Comparison of ENCODE assay signal across 15 cellular contexts in genomic region chr11:24043842-24044241, GRCh38.
DNase-seq lines count a peak whose midpoint lies in the region; TF ChIP-seq lines count a peak whose summit lies in the region.
"Had no signal": no experiment of that assay in that cellular context is flagged by ENCODE, and none has a peak within 500 bp of the region (broad histone marks: within the 10 kb centered on the region; RNA-seq: fewer than 3 reads in every experiment).

No MANE protein-coding gene starts in this region.

- H3K27ac Mint-ChIP-seq in endodermal cell, result no peak overlapping the region
- H3K27ac Mint-ChIP-seq in neural progenitor cell, result no peak overlapping the region
- H3K27ac Mint-ChIP-seq: CD4-positive, CD25-positive, alpha-beta regulatory T cell had no signal

- no peak overlapping the region for H3K4me3 Mint-ChIP-seq in endodermal cell
- no peak overlapping the region for H3K4me3 Mint-ChIP-seq in neural progenitor cell
- H3K4me3 Mint-ChIP-seq: CD4-positive, CD25-positive, alpha-beta regulatory T cell had no signal

- 90 to 100% methylated on average over 1 to 3 of the region's 3 CpGs for WGBS in endodermal cell (ENCODE audit: insufficient coverage in 1 of 2, insufficient read length in 1 of 2), 2 experiments

- H3K36me3 Mint-ChIP-seq in endodermal cell (ENCODE audit: low read depth), result peaks cover 8% of the 10 kb centered on the region
- H3K36me3 Mint-ChIP-seq in neural progenitor cell, result peaks cover 7% of the 10 kb centered on the region
- H3K36me3 Mint-ChIP-seq: CD4-positive, CD25-positive, alpha-beta regulatory T cell had no signal

- H3K79me2 ChIP-seq in neural progenitor cell (ENCODE audit: low read depth), result no peaks in the 10 kb centered on the region

- H3K9ac ChIP-seq in endodermal cell (ENCODE audit: extremely low read depth, low read length, poor library complexity, severe bottlenecking) (no peak overlapping the region), neural progenitor cell (no peak overlapping the region)
- H3K9ac ChIP-seq: BLaER1 had no signal

- TF ChIP-seq CTCF in endodermal cell (conservative IDR thresholded peaks at IDR 0.05) (no peak), neural progenitor cell (IDR thresholded peaks at IDR 0.05) (no peak), GM13976 (IDR thresholded peaks at IDR 0.05; ENCODE audit: borderline replicate concordance, control extremely low read depth, extremely low read depth, insufficient read depth, missing control alignments) (no peak)

- peaks cover 20% of the 10 kb centered on the region for H3K9me3 Mint-ChIP-seq in endodermal cell
- peaks cover 11% of the 10 kb centered on the region for H3K9me3 Mint-ChIP-seq in neural progenitor cell

- H3K4me1 Mint-ChIP-seq in endodermal cell (no peaks in the 10 kb centered on the region), neural progenitor cell (no peaks in the 10 kb centered on the region)
- H3K4me1 Mint-ChIP-seq: CD4-positive, CD25-positive, alpha-beta regulatory T cell had no signal

- H3K27me3 ChIP-seq in endodermal cell (ENCODE audit: control insufficient read depth, insufficient read depth, low read length, poor library complexity, severe bottlenecking) (no peaks in the 10 kb centered on the region), neural progenitor cell (no peaks in the 10 kb centered on the region)
- H3K27me3 ChIP-seq: BLaER1 had no signal

- no peaks in the 10 kb centered on the region for H3F3A ChIP-seq in neural progenitor cell (ENCODE audit: low read depth)

- H2AFZ ChIP-seq in neural progenitor cell (replicated peaks), result peak overlapping the region; percentile 49

- H4K20me1 ChIP-seq in neural progenitor cell (ENCODE audit: low read depth), result no peaks in the 10 kb centered on the region
- H4K20me1 ChIP-seq: BLaER1 had no signal

- no peaks in the 10 kb centered on the region for H3K27me3 Mint-ChIP-seq in endodermal cell (ENCODE audit: insufficient read depth)
- H3K27me3 Mint-ChIP-seq in neural progenitor cell (ENCODE audit: insufficient read depth, low read depth), result peaks cover 6% of the 10 kb centered on the region
- H3K27me3 Mint-ChIP-seq: CD4-positive, CD25-positive, alpha-beta regulatory T cell had no signal

- H3K27ac ChIP-seq in endodermal cell (ENCODE audit: low read depth, low read length), result no peak overlapping the region
- no peak overlapping the region for H3K27ac ChIP-seq in neural progenitor cell
- H3K27ac ChIP-seq: 22Rv1, BLaER1 had no signal

- H3K4me3 ChIP-seq in endodermal cell (ENCODE audit: low read length) (peak overlapping the region; percentile 46), neural progenitor cell (no peak overlapping the region)
- H3K4me3 ChIP-seq: BLaER1 had no signal

- no peak overlapping the region for H3K4me2 ChIP-seq in neural progenitor cell
- H3K4me2 ChIP-seq: BLaER1 had no signal

- peaks cover 27% of the 10 kb centered on the region for H3K9me3 ChIP-seq in endodermal cell (ENCODE audit: control insufficient read depth, low read length)
- H3K9me3 ChIP-seq in neural progenitor cell (ENCODE audit: low read depth), result peaks cover 4% of the 10 kb centered on the region

- in situ Hi-C loops in GM13976 (cut with MboI; ENCODE audit: low sequenced_read_pairs, unreplicated experiment), result no loop called here

- H3K4me1 ChIP-seq in endodermal cell (ENCODE audit: control insufficient read depth, insufficient read depth, low read length) (no peaks in the 10 kb centered on the region), neural progenitor cell (no peaks in the 10 kb centered on the region)
- H3K4me1 ChIP-seq: BLaER1 had no signal

- DNase-seq in DMS53 (lab: John Stamatoyannopoulos, UW) (peak; percentile 65), DMS53 treated with DMSO at 0.1 percent for 48 hours (lab: John Stamatoyannopoulos, UW; ENCODE audit: unreplicated experiment) (no peak), NCI-H69 (lab: John Stamatoyannopoulos, UW) (peak; percentile 9), endodermal cell (no peak), neural progenitor cell (ENCODE audit: low spot score) (peak; percentile 29), GM13976 (ENCODE audit: low spot score) (no peak), hepatic stellate cell (ENCODE audit: low spot score) (no peak), NCI-H128 (lab: John Stamatoyannopoulos, UW; ENCODE audit: unreplicated experiment) (no peak)
- DNase-seq: Calu3; CD4-positive, CD25-positive, alpha-beta regulatory T cell; DMS 273 treated with DMSO at 0.1 percent for 48 hours; DMS79 treated with DMSO at 0.1 percent for 48 hours; GDM1 had no signal

- H3K36me3 ChIP-seq in endodermal cell (ENCODE audit: control insufficient read depth, insufficient read depth, low read length), result no peaks in the 10 kb centered on the region
- H3K36me3 ChIP-seq in neural progenitor cell, result no peaks in the 10 kb centered on the region
- H3K36me3 ChIP-seq: BLaER1 had no signal

Comparison
In these comparisons a context has a peak if more than half of its experiments do, and no peak if none do; other contexts are left out.
1. DNase-seq: peak in DMS53 (single experiment), NCI-H69 (single experiment) and neural progenitor cell (single experiment); none in DMS53 treated with DMSO at 0.1 percent for 48 hours (single experiment), endodermal cell (single experiment), GM13976 (single experiment), hepatic stellate cell (single experiment) and NCI-H128 (single experiment).